ENCODE assay signal across 11 cellular contexts in the genomic region with DNA sequence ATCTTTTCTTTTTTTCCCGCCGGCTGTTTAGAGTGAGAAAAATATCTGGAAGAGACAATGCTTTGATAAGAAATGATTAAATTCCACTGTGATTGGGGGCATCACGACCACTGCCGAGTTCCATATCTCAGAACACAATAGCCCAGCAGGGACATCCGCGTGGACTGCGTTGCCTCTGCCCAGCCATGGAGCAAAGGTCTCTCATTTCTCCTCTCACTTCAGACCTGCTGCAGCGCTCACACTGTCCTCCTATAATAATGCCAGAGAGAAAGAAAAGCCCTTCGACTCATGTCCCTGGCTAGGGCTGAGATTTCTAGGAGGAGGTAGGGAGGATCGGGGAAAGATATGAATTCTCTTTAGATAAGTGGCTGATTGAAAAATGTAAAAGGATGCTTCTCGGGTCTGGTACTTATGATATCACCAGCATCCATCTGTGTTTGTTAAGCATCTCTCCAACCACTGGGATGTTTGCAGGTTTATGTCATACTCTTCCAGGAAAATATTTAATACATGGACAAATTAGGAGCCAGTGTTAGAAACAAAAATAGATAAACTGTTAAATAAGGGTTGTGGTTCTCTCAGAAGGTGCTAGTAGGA.
A peak's percentile ranks its signal among the peaks of the same experiment; 100 is the strongest.
DNase-seq lines count a peak whose midpoint lies in the region; ATAC-seq and TF ChIP-seq lines count a peak whose summit lies in the region.
"Had no signal": no experiment of that assay in that cellular context is flagged by ENCODE, and none has a peak within 500 bp of the region (broad histone marks: within the 10 kb centered on the region; RNA-seq: fewer than 3 reads in every experiment).

No MANE protein-coding gene starts in this region.

- intact Hi-C loops in body of pancreas (cut with DNase I), result no loop called here

- H4K20me1 ChIP-seq in hepatocyte (ENCODE audit: insufficient read depth, poor library complexity, severe bottlenecking) (no peaks in the 10 kb centered on the region), smooth muscle cell (ENCODE audit: low read depth) (no peaks in the 10 kb centered on the region)

- H3K9me3 ChIP-seq in body of pancreas (no peaks in the 10 kb centered on the region), hepatocyte (ENCODE audit: low read depth) (no peaks in the 10 kb centered on the region), smooth muscle cell (replicated peaks; ENCODE audit: low read depth) (no peaks in the 10 kb centered on the region)

- ATAC-seq in body of pancreas (peak; percentile 4), GM21825 (IDR thresholded peaks at IDR 0.05; ENCODE audit: unreplicated experiment) (no peak)

- no peaks in the 10 kb centered on the region for H3K79me2 ChIP-seq in hepatocyte
- H3K79me2 ChIP-seq in smooth muscle cell (ENCODE audit: low read depth), result no peaks in the 10 kb centered on the region

- H3K9me2 ChIP-seq in hepatocyte (replicated peaks; ENCODE audit: insufficient read depth), result no peaks in the 10 kb centered on the region

- DNase-seq in HT-29 (ENCODE audit: low spot score) (peak; percentile 57), body of pancreas (no peak), hepatocyte (ENCODE audit: low spot score) (peak; percentile 18), smooth muscle cell (lab: John Stamatoyannopoulos, UW; ENCODE audit: unreplicated experiment) (no peak), NCI-H524 treated with DMSO at 0.1 percent for 48 hours (lab: John Stamatoyannopoulos, UW) (no peak), NCI-H1092 treated with DMSO at 0.1 percent for 48 hours (lab: John Stamatoyannopoulos, UW) (no peak)
- no peak for DNase-seq in activated CD4-positive, alpha-beta T cell treated with anti-CD3 and anti-CD28 coated beads, Interleukin-2, amount 50 U/mL, for 1 hour
- DNase-seq: activated effector memory CD4-positive, alpha-beta T cell treated with Interleukin-2 at 50 U/mL for 16 hours; COR-L47; NCI-H526 had no signal

- H3K36me3 ChIP-seq in body of pancreas (replicated peaks in 1 of 2; ENCODE audit: insufficient read depth in 1 of 2, low read depth in 2 of 2), result no peaks in the 10 kb centered on the region
- no peaks in the 10 kb centered on the region for H3K36me3 ChIP-seq in hepatocyte (replicated peaks; ENCODE audit: insufficient read depth, low read depth)
- no peaks in the 10 kb centered on the region for H3K36me3 ChIP-seq in smooth muscle cell (ENCODE audit: low read depth)

- peaks cover 28% of the 10 kb centered on the region for H3F3A ChIP-seq in smooth muscle cell (ENCODE audit: low read depth)

- peaks cover 12% of the 10 kb centered on the region for H3K4me1 ChIP-seq in body of pancreas
- H3K4me1 ChIP-seq in hepatocyte (ENCODE audit: insufficient read depth), result peaks cover 20% of the 10 kb centered on the region
- peaks cover 23% of the 10 kb centered on the region for H3K4me1 ChIP-seq in smooth muscle cell (ENCODE audit: low read depth)

- H3K4me3 ChIP-seq in body of pancreas (no peak overlapping the region), hepatocyte (no peak overlapping the region), smooth muscle cell (no peak overlapping the region)

- no peak for TF ChIP-seq POLR2A in body of pancreas (IDR thresholded peaks at IDR 0.05)

- TF ChIP-seq CTCF in body of pancreas (IDR thresholded peaks at IDR 0.05) (no peak), hepatocyte (IDR thresholded peaks at IDR 0.05; ENCODE audit: poor library complexity) (no peak), smooth muscle cell (IDR thresholded peaks at IDR 0.05; ENCODE audit: borderline replicate concordance, insufficient read depth, poor library complexity, severe bottlenecking) (no peak)

- H3K27me3 ChIP-seq in body of pancreas (no peaks in the 10 kb centered on the region), hepatocyte (no peaks in the 10 kb centered on the region), smooth muscle cell (ENCODE audit: low read depth) (no peaks in the 10 kb centered on the region)

- H2AFZ ChIP-seq in hepatocyte (peak overlapping the region; percentile 35), smooth muscle cell (ENCODE audit: low read depth) (peak overlapping the region; percentile 57)

- H3K4me2 ChIP-seq in hepatocyte, result peak overlapping the region; percentile 64
- peak overlapping the region; percentile 60 for H3K4me2 ChIP-seq in smooth muscle cell

- WGBS in body of pancreas, 2 donors, result 33 to 34% methylated on average over 11 of the region's 11 CpGs
- WGBS in hepatocyte (ENCODE audit: low lambda C conversion rate, missing lambda C conversion rate), result 49% methylated on average over 11 of the region's 11 CpGs
- 67% methylated on average over 11 of the region's 11 CpGs for WGBS in smooth muscle cell (ENCODE audit: low lambda C conversion rate)

- peak overlapping the region; percentile 94 for H3K9ac ChIP-seq in smooth muscle cell (ENCODE audit: low read depth)

- H3K27ac ChIP-seq in body of pancreas (peak overlapping the region in 1 of 4 donors; percentile 22), hepatocyte (peak overlapping the region; percentile 15), smooth muscle cell (ENCODE audit: low read depth) (peak overlapping the region; percentile 98)

Comparison
In these comparisons a context has a peak if more than half of its experiments do, and no peak if none do; other contexts are left out.
1. DNase-seq: peak in HT-29 (single experiment) and hepatocyte (single experiment); none in body of pancreas (0 of 4), smooth muscle cell (single experiment), NCI-H524 treated with DMSO at 0.1 percent for 48 hours (single experiment), NCI-H1092 treated with DMSO at 0.1 percent for 48 hours (single experiment) and activated CD4-positive, alpha-beta T cell treated with anti-CD3 and anti-CD28 coated beads, Interleukin-2, amount 50 U/mL, for 1 hour (single experiment).